8 cellular contexts compared by ENCODE assay signal in the genomic region with DNA sequence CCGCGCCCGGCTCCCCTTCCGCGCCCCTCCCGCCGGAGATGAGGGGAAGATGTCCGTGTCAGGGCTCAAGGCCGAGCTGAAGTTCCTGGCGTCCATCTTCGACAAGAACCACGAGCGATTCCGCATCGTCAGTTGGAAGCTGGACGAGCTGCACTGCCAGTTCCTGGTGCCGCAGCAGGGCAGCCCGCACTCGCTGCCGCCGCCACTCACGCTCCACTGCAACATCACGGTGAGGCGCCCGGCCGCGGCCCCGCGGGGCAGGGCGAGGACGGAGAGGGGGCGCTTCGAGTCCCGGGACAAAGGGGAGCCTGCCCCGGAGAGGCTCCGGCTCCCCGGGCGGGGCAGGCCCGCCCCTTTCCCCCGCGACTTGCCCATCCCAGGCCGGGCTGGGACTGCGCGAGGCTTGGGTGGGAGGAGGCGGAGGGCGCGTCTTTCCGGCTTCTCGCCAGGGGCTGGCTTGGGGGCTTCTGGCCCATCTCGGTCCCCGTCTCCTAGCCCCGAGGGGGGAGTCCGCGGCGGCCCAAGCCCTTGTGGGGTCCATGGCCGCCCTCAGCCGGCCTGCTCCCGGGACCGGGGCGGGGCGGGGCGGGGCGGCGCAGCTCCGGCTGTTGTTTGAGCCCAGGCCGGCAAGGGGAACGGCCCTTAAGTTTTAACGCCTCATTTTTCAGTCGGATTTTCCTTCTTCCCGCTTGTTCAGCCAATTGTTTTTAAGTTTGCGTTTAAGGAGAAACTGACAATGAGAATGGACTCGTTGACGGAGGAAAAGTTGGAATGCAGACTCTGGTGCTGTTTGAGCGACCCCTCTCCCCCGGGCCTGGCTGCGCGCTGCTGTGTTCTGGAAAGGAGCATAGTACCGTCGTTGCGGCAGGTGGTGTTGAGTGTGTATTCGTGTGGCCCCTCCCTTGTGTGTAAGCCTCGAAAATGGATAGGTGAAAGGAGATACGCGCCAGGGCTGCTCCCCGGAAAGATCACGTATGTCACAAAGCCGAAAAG. TPM values are rescaled to one million over a fixed set of nuclear protein-coding genes. Genes with fewer than 3 reads are reported as not detected.
DNase-seq lines count a peak whose midpoint lies in the region; ATAC-seq and TF ChIP-seq lines count a peak whose summit lies in the region.

No MANE protein-coding gene starts in this region.

- no peaks in the 10 kb centered on the region for H3K27me3 Mint-ChIP-seq in natural killer cell treated with Interleukin-12 subunit alpha and Interleukin-12 subunit beta and Interleukin-15 and Interleukin-18, amount 100 ng/mL, for 72 hours

- no peaks in the 10 kb centered on the region for H3K9me3 Mint-ChIP-seq in natural killer cell treated with Interleukin-12 subunit alpha and Interleukin-12 subunit beta and Interleukin-15 and Interleukin-18, amount 100 ng/mL, for 72 hours

- peak overlapping the region; percentile 93 for H3K4me3 ChIP-seq in fibroblast of the aortic adventitia (ENCODE audit: low read depth, low read length)

- no peak for TF ChIP-seq CTCF in fibroblast of the aortic adventitia (IDR thresholded peaks at IDR 0.05; ENCODE audit: insufficient read depth, low read length)

- DNase-seq in AG20443 (ENCODE audit: low spot score) = peak; percentile 89
- peak; percentile 18 for DNase-seq in GM19240 (ENCODE audit: insufficient read length, low spot score)
- peak; percentile 35 for DNase-seq in RKO (ENCODE audit: low spot score)
- peak; percentile 84 for DNase-seq in activated effector memory CD4-positive, alpha-beta T cell treated with anti-CD3 and anti-CD28 coated beads, Interleukin-2, amount 50 U/mL, for 16 hours
- peak; percentile 49 for DNase-seq in fibroblast of the aortic adventitia (ENCODE audit: low read depth)
- DNase-seq in natural killer cell treated with Interleukin-12 subunit alpha and Interleukin-12 subunit beta and Interleukin-15 and Interleukin-18, amount 100 ng/mL, for 72 hours (ENCODE audit: low spot score) = peak; percentile 77
- DNase-seq in stromal cell of bone marrow (ENCODE audit: low read depth) = peak; percentile 34

- peak overlapping the region; percentile 75 to 89 for H3K27ac Mint-ChIP-seq in natural killer cell treated with Interleukin-12 subunit alpha and Interleukin-12 subunit beta and Interleukin-15 and Interleukin-18, amount 100 ng/mL, for 72 hours

- H3K36me3 Mint-ChIP-seq in natural killer cell treated with Interleukin-12 subunit alpha and Interleukin-12 subunit beta and Interleukin-15 and Interleukin-18, amount 100 ng/mL, for 72 hours = peaks cover 13% of the 10 kb centered on the region

- peak overlapping the region; percentile 98 for H3K4me3 Mint-ChIP-seq in natural killer cell treated with Interleukin-12 subunit alpha and Interleukin-12 subunit beta and Interleukin-15 and Interleukin-18, amount 100 ng/mL, for 72 hours

- peak; percentile 30 for ATAC-seq in HG03520 (IDR thresholded peaks at IDR 0.05; ENCODE audit: unreplicated experiment)
- ATAC-seq in natural killer cell treated with Interleukin-12 subunit alpha and Interleukin-12 subunit beta and Interleukin-15 and Interleukin-18, amount 100 ng/mL, for 72 hours = peak; percentile 76 to 82

- peaks cover 41 to 55% of the 10 kb centered on the region in 2 donors for H3K4me1 Mint-ChIP-seq in natural killer cell treated with Interleukin-12 subunit alpha and Interleukin-12 subunit beta and Interleukin-15 and Interleukin-18, amount 100 ng/mL, for 72 hours (ENCODE audit: low read depth in 2 of 2)

RNA-seq across cellular contexts. Expression of a gene that starts 0.7 kb away (rescaled TPM):
- 51.5 and 58.6 TPM in 2 replicates for total RNA-seq in fibroblast of the aortic adventitia (ENCODE audit: low replicate concordance)
- total RNA-seq in natural killer cell treated with Interleukin-12 subunit alpha and Interleukin-12 subunit beta and Interleukin-15 and Interleukin-18, amount 100 ng/mL, for 72 hours = 10 to 100 TPM; 23.9 to 38.5 TPM

RNA-seq across cellular contexts. Expression of a gene that starts 59.8 kb away (rescaled TPM):
- total RNA-seq in fibroblast of the aortic adventitia (ENCODE audit: low replicate concordance) = 23.8 and 32.7 TPM in 2 replicates
- 10 to 100 TPM; 31.3 to 39.3 TPM for total RNA-seq in natural killer cell treated with Interleukin-12 subunit alpha and Interleukin-12 subunit beta and Interleukin-15 and Interleukin-18, amount 100 ng/mL, for 72 hours

Comparison
In these comparisons a context has a peak if more than half of its experiments do, and no peak if none do; other contexts are left out.
1. Peak in every context shown above with its lines: DNase-seq, ATAC-seq and H3K4me3 ChIP-seq.
2. DNase-seq: peak in every context shown above with its lines; median percentile 89 in AG20443; 84 in activated effector memory CD4-positive, alpha-beta T cell treated with anti-CD3 and anti-CD28 coated beads, Interleukin-2, amount 50 U/mL, for 16 hours; 77 in natural killer cell treated with Interleukin-12 subunit alpha and Interleukin-12 subunit beta and Interleukin-15 and Interleukin-18, amount 100 ng/mL, for 72 hours; 49 in fibroblast of the aortic adventitia; 35 in RKO; 34 in stromal cell of bone marrow; 18 in GM19240.